ENCODE assay signal across 17 cellular contexts in the genomic region with DNA sequence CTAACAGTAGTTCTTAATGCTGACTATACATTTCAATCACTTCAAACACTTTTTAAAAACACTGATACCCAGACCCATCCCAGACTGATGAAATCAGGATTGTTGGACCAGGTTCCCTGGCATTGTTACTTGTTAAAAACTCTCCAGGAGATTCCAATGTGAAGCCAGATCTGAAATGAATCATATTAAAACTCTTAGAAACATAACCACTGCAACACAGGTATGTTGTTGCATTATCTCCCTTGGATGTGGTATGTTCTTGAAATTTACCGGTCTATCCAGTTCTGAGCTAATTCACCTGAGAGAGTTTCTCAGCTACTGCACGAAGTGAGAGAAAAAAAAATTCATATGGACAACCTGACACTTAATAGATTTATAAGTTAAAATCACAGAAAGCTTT.
"Had no signal": no experiment of that assay in that cellular context is flagged by ENCODE, and none has a peak within 500 bp of the region (broad histone marks: within the 10 kb centered on the region; RNA-seq: fewer than 3 reads in every experiment).

No MANE protein-coding gene starts in this region.

- H3K9me3 Mint-ChIP-seq: activated CD4-positive, alpha-beta memory T cell treated with anti-CD3 and anti-CD28 coated beads, Interleukin-2, amount 10 ng/mL, durations not matched to agents 7 days and 5 days had no signal

- FAIRE-seq: pancreas had no signal

- H3K36me3 ChIP-seq: pancreas had no signal

- H3K27ac Mint-ChIP-seq: activated CD4-positive, alpha-beta memory T cell treated with anti-CD3 and anti-CD28 coated beads, Interleukin-2, amount 10 ng/mL, durations not matched to agents 7 days and 5 days; activated naive CD8-positive, alpha-beta T cell treated with anti-CD3 and anti-CD28 coated beads for 36 hours; stimulated activated effector memory CD8-positive, alpha-beta T cell treated with anti-CD3 and anti-CD28 coated beads, Interleukin-12 subunit alpha, Interleukin-12 subunit beta, amount 100 ng/mL, for 72 hours; T-cell had no signal

- H3K4me1 Mint-ChIP-seq: activated CD4-positive, alpha-beta memory T cell treated with anti-CD3 and anti-CD28 coated beads, Interleukin-2, amount 10 ng/mL, durations not matched to agents 7 days and 5 days; activated naive CD8-positive, alpha-beta T cell treated with anti-CD3 and anti-CD28 coated beads for 36 hours; neural crest cell; stimulated activated effector memory CD8-positive, alpha-beta T cell treated with anti-CD3 and anti-CD28 coated beads, Interleukin-12 subunit alpha, Interleukin-12 subunit beta, amount 100 ng/mL, for 72 hours; T-cell had no signal

- H3K27me3 ChIP-seq: pancreas had no signal

- H3K27me3 Mint-ChIP-seq: activated CD4-positive, alpha-beta memory T cell treated with anti-CD3 and anti-CD28 coated beads, Interleukin-2, amount 10 ng/mL, durations not matched to agents 7 days and 5 days; T-cell had no signal

- H3K4me3 ChIP-seq: coronary artery, pancreas, skin epidermis had no signal

- H3K36me3 Mint-ChIP-seq: activated naive CD8-positive, alpha-beta T cell treated with anti-CD3 and anti-CD28 coated beads for 36 hours; stimulated activated effector memory CD8-positive, alpha-beta T cell treated with anti-CD3 and anti-CD28 coated beads, Interleukin-12 subunit alpha, Interleukin-12 subunit beta, amount 100 ng/mL, for 72 hours; T-cell had no signal

- H3K4me3 Mint-ChIP-seq: activated CD4-positive, alpha-beta memory T cell treated with anti-CD3 and anti-CD28 coated beads, Interleukin-2, amount 10 ng/mL, durations not matched to agents 7 days and 5 days; activated naive CD8-positive, alpha-beta T cell treated with anti-CD3 and anti-CD28 coated beads for 36 hours; neural crest cell; stimulated activated effector memory CD8-positive, alpha-beta T cell treated with anti-CD3 and anti-CD28 coated beads, Interleukin-12 subunit alpha, Interleukin-12 subunit beta, amount 100 ng/mL, for 72 hours; T-cell had no signal

- H3K4me1 ChIP-seq: pancreas had no signal

- DNase-seq: activated CD4-positive, alpha-beta memory T cell treated with anti-CD3 and anti-CD28 coated beads, Interleukin-2, amount 10 ng/mL, durations not matched to agents 7 days and 5 days; activated gamma-delta T cell; activated naive CD8-positive, alpha-beta T cell treated with anti-CD3 and anti-CD28 coated beads for 36 hours; activated T-cell treated with anti-CD3 and anti-CD28 coated beads, Interleukin-2, amount 50 U/mL, for 48 hours; anterior cingulate cortex; effector CD4-positive, alpha-beta T cell; glutamatergic neuron; left cardiac atrium; mesenchymal stem cell; pancreas; retina; T-cell; T1000 had no signal

- ATAC-seq: pancreas; stimulated activated effector memory CD8-positive, alpha-beta T cell treated with anti-CD3 and anti-CD28 coated beads, Interleukin-12 subunit alpha, Interleukin-12 subunit beta, amount 100 ng/mL, for 72 hours; T-cell had no signal

- H3K27ac ChIP-seq: pancreas, skin epidermis had no signal

- H3K9me3 ChIP-seq: pancreas had no signal
